1 cellular context compared by ENCODE assay signal in the genomic region with DNA sequence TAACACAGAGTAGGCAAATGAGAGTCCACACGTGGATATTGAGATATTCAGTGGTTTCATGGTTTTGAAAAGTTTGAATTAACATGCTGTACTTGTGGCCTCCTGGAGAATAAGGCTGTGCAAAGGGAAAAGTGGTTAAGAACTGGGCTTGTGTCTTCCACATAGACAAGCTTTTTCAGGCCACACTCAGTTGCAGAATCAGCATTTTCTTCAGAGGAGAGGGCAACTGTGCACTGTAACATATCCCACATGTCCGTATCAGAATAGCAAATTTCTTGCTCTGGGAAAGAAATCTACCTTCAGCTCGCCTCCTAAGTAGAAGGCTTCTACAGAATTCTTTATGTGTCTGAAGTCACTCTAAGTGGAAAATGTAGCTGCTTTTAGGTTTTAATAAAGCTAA.
TF ChIP-seq lines count a peak whose summit lies in the region.

No MANE protein-coding gene starts in this region.

TF ChIP-seq in HepG2, 621 proteins besides CTCF, POLR2A, EP300 and RAD21 (continued from another document):
- TF ChIP-seq MAFK (conservative IDR thresholded peaks at IDR 0.05 in 1 of 2, IDR thresholded peaks at IDR 0.05 in 1 of 2; ENCODE audit: low read length in 2 of 2) = peak; percentile 60 to 67; a peak in 3 of 4 replicates
- TF ChIP-seq, protein P1, sequence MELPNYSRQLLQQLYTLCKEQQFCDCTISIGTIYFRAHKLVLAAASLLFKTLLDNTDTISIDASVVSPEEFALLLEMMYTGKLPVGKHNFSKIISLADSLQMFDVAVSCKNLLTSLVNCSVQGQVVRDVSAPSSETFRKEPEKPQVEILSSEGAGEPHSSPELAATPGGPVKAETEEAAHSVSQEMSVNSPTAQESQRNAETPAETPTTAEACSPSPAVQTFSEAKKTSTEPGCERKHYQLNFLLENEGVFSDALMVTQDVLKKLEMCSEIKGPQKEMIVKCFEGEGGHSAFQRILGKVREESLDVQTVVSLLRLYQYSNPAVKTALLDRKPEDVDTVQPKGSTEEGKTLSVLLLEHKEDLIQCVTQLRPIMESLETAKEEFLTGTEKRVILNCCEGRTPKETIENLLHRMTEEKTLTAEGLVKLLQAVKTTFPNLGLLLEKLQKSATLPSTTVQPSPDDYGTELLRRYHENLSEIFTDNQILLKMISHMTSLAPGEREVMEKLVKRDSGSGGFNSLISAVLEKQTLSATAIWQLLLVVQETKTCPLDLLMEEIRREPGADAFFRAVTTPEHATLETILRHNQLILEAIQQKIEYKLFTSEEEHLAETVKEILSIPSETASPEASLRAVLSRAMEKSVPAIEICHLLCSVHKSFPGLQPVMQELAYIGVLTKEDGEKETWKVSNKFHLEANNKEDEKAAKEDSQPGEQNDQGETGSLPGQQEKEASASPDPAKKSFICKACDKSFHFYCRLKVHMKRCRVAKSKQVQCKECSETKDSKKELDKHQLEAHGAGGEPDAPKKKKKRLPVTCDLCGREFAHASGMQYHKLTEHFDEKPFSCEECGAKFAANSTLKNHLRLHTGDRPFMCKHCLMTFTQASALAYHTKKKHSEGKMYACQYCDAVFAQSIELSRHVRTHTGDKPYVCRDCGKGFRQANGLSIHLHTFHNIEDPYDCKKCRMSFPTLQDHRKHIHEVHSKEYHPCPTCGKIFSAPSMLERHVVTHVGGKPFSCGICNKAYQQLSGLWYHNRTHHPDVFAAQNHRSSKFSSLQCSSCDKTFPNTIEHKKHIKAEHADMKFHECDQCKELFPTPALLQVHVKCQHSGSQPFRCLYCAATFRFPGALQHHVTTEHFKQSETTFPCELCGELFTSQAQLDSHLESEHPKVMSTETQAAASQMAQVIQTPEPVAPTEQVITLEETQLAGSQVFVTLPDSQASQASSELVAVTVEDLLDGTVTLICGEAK (IDR thresholded peaks at IDR 0.05) = no peak
- TF ChIP-seq, protein P1 (CRISPR knock-in tag; IDR thresholded peaks at IDR 0.05) = no peak
TF ChIP-seq in HepG2: peak in this region for 2.
